In genomic region chr9:124869466-124869985, GRCh38 we compare ENCODE assay signal across 1 cellular context.
A peak's percentile ranks its signal among the peaks of the same experiment; 100 is the strongest.
TF ChIP-seq lines count a peak whose summit lies in the region.

No MANE protein-coding gene starts in this region.

TF ChIP-seq in HepG2, 621 proteins besides CTCF, POLR2A, EP300 and RAD21 (continues in another document):
- TF ChIP-seq, protein P1, sequence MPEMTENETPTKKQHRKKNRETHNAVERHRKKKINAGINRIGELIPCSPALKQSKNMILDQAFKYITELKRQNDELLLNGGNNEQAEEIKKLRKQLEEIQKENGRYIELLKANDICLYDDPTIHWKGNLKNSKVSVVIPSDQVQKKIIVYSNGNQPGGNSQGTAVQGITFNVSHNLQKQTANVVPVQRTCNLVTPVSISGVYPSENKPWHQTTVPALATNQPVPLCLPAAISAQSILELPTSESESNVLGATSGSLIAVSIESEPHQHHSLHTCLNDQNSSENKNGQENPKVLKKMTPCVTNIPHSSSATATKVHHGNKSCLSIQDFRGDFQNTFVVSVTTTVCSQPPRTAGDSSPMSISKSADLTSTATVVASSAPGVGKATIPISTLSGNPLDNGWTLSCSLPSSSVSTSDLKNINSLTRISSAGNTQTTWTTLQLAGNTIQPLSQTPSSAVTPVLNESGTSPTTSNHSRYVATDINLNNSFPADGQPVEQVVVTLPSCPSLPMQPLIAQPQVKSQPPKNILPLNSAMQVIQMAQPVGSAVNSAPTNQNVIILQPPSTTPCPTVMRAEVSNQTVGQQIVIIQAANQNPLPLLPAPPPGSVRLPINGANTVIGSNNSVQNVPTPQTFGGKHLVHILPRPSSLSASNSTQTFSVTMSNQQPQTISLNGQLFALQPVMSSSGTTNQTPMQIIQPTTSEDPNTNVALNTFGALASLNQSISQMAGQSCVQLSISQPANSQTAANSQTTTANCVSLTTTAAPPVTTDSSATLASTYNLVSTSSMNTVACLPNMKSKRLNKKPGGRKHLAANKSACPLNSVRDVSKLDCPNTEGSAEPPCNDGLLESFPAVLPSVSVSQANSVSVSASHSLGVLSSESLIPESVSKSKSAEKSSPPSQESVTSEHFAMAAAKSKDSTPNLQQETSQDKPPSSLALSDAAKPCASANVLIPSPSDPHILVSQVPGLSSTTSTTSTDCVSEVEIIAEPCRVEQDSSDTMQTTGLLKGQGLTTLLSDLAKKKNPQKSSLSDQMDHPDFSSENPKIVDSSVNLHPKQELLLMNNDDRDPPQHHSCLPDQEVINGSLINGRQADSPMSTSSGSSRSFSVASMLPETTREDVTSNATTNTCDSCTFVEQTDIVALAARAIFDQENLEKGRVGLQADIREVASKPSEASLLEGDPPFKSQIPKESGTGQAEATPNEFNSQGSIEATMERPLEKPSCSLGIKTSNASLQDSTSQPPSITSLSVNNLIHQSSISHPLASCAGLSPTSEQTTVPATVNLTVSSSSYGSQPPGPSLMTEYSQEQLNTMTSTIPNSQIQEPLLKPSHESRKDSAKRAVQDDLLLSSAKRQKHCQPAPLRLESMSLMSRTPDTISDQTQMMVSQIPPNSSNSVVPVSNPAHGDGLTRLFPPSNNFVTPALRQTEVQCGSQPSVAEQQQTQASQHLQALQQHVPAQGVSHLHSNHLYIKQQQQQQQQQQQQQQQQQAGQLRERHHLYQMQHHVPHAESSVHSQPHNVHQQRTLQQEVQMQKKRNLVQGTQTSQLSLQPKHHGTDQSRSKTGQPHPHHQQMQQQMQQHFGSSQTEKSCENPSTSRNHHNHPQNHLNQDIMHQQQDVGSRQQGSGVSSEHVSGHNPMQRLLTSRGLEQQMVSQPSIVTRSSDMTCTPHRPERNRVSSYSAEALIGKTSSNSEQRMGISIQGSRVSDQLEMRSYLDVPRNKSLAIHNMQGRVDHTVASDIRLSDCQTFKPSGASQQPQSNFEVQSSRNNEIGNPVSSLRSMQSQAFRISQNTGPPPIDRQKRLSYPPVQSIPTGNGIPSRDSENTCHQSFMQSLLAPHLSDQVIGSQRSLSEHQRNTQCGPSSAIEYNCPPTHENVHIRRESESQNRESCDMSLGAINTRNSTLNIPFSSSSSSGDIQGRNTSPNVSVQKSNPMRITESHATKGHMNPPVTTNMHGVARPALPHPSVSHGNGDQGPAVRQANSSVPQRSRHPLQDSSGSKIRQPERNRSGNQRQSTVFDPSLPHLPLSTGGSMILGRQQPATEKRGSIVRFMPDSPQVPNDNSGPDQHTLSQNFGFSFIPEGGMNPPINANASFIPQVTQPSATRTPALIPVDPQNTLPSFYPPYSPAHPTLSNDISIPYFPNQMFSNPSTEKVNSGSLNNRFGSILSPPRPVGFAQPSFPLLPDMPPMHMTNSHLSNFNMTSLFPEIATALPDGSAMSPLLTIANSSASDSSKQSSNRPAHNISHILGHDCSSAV (CRISPR knock-in tag; IDR thresholded peaks at IDR 0.05; ENCODE audit: borderline replicate concordance) = no peak
- no peak for TF ChIP-seq EHMT2 (IDR thresholded peaks at IDR 0.05; ENCODE audit: borderline replicate concordance, low read depth, low read length)
- no peak for TF ChIP-seq MED13 (CRISPR knock-in tag; IDR thresholded peaks at IDR 0.05)
- peak in 1 of 2 experiments; percentile 27; a peak in 1 of 4 replicates for TF ChIP-seq HMGXB4 (CRISPR knock-in tag; IDR thresholded peaks at IDR 0.05; ENCODE audit: borderline replicate concordance in 1 of 2, low read depth in 1 of 2)
- TF ChIP-seq CBX2 (IDR thresholded peaks at IDR 0.05; ENCODE audit: low read depth, low read length) = no peak
- no peak for TF ChIP-seq CBX2 (CRISPR knock-in tag; IDR thresholded peaks at IDR 0.05; ENCODE audit: low read depth)
- peak; percentile 59 for TF ChIP-seq PHF8 (CRISPR knock-in tag; IDR thresholded peaks at IDR 0.05)
- TF ChIP-seq, protein P2, sequence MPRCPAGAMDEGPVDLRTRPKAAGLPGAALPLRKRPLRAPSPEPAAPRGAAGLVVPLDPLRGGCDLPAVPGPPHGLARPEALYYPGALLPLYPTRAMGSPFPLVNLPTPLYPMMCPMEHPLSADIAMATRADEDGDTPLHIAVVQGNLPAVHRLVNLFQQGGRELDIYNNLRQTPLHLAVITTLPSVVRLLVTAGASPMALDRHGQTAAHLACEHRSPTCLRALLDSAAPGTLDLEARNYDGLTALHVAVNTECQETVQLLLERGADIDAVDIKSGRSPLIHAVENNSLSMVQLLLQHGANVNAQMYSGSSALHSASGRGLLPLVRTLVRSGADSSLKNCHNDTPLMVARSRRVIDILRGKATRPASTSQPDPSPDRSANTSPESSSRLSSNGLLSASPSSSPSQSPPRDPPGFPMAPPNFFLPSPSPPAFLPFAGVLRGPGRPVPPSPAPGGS (CRISPR knock-in tag; IDR thresholded peaks at IDR 0.05) = peak; percentile 60; the same call in 1 of the 2 replicates
- 0 out of 4 replicates have a peak, but pooled peaks of 1 of the 2 experiments have one; percentile 36 for TF ChIP-seq KLF16 (CRISPR knock-in tag; IDR thresholded peaks at IDR 0.05)
- 0 out of 2 replicates have a peak, but pooled peaks have one; percentile 7 for TF ChIP-seq MAF1 (CRISPR knock-in tag; IDR thresholded peaks at IDR 0.05; ENCODE audit: borderline replicate concordance)
- 0 out of 2 replicates have a peak, but pooled peaks have one; percentile 7 for TF ChIP-seq JUN (CRISPR knock-in tag; IDR thresholded peaks at IDR 0.05)
- no peak for TF ChIP-seq GMEB2 (CRISPR knock-in tag; IDR thresholded peaks at IDR 0.05; ENCODE audit: low read depth)
- TF ChIP-seq ZNF883 (CRISPR knock-in tag; IDR thresholded peaks at IDR 0.05; ENCODE audit: not compliant biosample characterization) = peak; percentile 89
- TF ChIP-seq YEATS2 (CRISPR knock-in tag; IDR thresholded peaks at IDR 0.05; ENCODE audit: borderline replicate concordance) = 0 out of 2 replicates have a peak, but pooled peaks have one; percentile 16
- TF ChIP-seq ZNF263 (CRISPR knock-in tag; IDR thresholded peaks at IDR 0.05) = peak; percentile 90
- TF ChIP-seq ZFX (CRISPR knock-in tag; IDR thresholded peaks at IDR 0.05; ENCODE audit: low read depth) = peak; percentile 5; the same call in 1 of the 2 replicates
- peak; percentile 15; the same call in 1 of the 2 replicates for TF ChIP-seq NKX3-1 (CRISPR knock-in tag; IDR thresholded peaks at IDR 0.05)
- TF ChIP-seq ZNF296 (CRISPR knock-in tag; conservative IDR thresholded peaks at IDR 0.05) = 0 out of 2 replicates have a peak, but pooled peaks have one; percentile 79
- peak; percentile 50; the same call in 1 of the 2 replicates for TF ChIP-seq ZNF232 (CRISPR knock-in tag; IDR thresholded peaks at IDR 0.05; ENCODE audit: borderline replicate concordance)
- no peak for TF ChIP-seq CCDC6 (CRISPR knock-in tag; IDR thresholded peaks at IDR 0.05)
- no peak for TF ChIP-seq ZNF576 (CRISPR knock-in tag; IDR thresholded peaks at IDR 0.05)
- no peak for TF ChIP-seq ESRRA (CRISPR knock-in tag; IDR thresholded peaks at IDR 0.05; ENCODE audit: low read depth)
- TF ChIP-seq, protein P3, sequence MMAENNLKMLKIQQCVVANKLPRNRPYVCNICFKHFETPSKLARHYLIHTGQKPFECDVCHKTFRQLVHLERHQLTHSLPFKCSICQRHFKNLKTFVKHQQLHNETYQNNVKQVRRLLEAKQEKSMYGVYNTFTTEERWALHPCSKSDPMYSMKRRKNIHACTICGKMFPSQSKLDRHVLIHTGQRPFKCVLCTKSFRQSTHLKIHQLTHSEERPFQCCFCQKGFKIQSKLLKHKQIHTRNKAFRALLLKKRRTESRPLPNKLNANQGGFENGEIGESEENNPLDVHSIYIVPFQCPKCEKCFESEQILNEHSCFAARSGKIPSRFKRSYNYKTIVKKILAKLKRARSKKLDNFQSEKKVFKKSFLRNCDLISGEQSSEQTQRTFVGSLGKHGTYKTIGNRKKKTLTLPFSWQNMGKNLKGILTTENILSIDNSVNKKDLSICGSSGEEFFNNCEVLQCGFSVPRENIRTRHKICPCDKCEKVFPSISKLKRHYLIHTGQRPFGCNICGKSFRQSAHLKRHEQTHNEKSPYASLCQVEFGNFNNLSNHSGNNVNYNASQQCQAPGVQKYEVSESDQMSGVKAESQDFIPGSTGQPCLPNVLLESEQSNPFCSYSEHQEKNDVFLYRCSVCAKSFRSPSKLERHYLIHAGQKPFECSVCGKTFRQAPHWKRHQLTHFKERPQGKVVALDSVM (CRISPR knock-in tag; IDR thresholded peaks at IDR 0.05) = no peak
- TF ChIP-seq, protein P4, sequence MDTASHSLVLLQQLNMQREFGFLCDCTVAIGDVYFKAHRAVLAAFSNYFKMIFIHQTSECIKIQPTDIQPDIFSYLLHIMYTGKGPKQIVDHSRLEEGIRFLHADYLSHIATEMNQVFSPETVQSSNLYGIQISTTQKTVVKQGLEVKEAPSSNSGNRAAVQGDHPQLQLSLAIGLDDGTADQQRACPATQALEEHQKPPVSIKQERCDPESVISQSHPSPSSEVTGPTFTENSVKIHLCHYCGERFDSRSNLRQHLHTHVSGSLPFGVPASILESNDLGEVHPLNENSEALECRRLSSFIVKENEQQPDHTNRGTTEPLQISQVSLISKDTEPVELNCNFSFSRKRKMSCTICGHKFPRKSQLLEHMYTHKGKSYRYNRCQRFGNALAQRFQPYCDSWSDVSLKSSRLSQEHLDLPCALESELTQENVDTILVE (CRISPR knock-in tag; IDR thresholded peaks at IDR 0.05) = no peak
- TF ChIP-seq ATF5 (CRISPR knock-in tag; IDR thresholded peaks at IDR 0.05; ENCODE audit: low read depth) = 0 out of 2 replicates have a peak, but pooled peaks have one; percentile 39
- TF ChIP-seq ZBTB20 (CRISPR knock-in tag; IDR thresholded peaks at IDR 0.05; ENCODE audit: borderline replicate concordance, low read depth) = peak; percentile 47; the same call in 1 of the 2 replicates
- 0 out of 2 replicates have a peak, but pooled peaks have one; percentile 28 for TF ChIP-seq ZNF446 (CRISPR knock-in tag; IDR thresholded peaks at IDR 0.05)
- no peak for TF ChIP-seq ZNF30 (CRISPR knock-in tag; IDR thresholded peaks at IDR 0.05)
- TF ChIP-seq ZNF737 (CRISPR knock-in tag; IDR thresholded peaks at IDR 0.05; ENCODE audit: borderline replicate concordance) = 0 out of 2 replicates have a peak, but pooled peaks have one; percentile 57
- 0 out of 2 replicates have a peak, but pooled peaks have one; percentile 11 for TF ChIP-seq MEF2D (CRISPR knock-in tag; IDR thresholded peaks at IDR 0.05)
- no peak for TF ChIP-seq SMAD3 (CRISPR knock-in tag; IDR thresholded peaks at IDR 0.05)
- peak; percentile 51; the same call in 1 of the 2 replicates for TF ChIP-seq NFKB2 (CRISPR knock-in tag; IDR thresholded peaks at IDR 0.05; ENCODE audit: borderline replicate concordance)
- TF ChIP-seq SKIL (CRISPR knock-in tag; IDR thresholded peaks at IDR 0.05; ENCODE audit: borderline replicate concordance) = no peak
- no peak for TF ChIP-seq THYN1 (CRISPR knock-in tag; IDR thresholded peaks at IDR 0.05; ENCODE audit: borderline replicate concordance, low read depth)
- TF ChIP-seq ZBTB3 (CRISPR knock-in tag; IDR thresholded peaks at IDR 0.05; ENCODE audit: borderline replicate concordance, low read depth) = 0 out of 2 replicates have a peak, but pooled peaks have one; percentile 11
- TF ChIP-seq MZF1 (CRISPR knock-in tag; IDR thresholded peaks at IDR 0.05; ENCODE audit: borderline replicate concordance) = 0 out of 2 replicates have a peak, but pooled peaks have one; percentile 73
- TF ChIP-seq ZNF136 (CRISPR knock-in tag; IDR thresholded peaks at IDR 0.05; ENCODE audit: low read depth) = no peak
- TF ChIP-seq CREB3 (CRISPR knock-in tag; IDR thresholded peaks at IDR 0.05) = 0 out of 2 replicates have a peak, but pooled peaks have one; percentile 73
